1 cellular context compared by ENCODE assay signal in genomic region chr16:534089-534635, GRCh38.
TF ChIP-seq lines count a peak whose summit lies in the region.

No MANE protein-coding gene starts in this region.

TF ChIP-seq in A549, 52 proteins besides CTCF, POLR2A, EP300 and RAD21 (continued from another document):
- no peak for TF ChIP-seq HOXB13 (CRISPR knock-in tag; IDR thresholded peaks at IDR 0.05; ENCODE audit: low read depth)
- no peak for TF ChIP-seq HOXA7 (CRISPR knock-in tag; IDR thresholded peaks at IDR 0.05)
- TF ChIP-seq PHF8 (IDR thresholded peaks at IDR 0.05; ENCODE audit: borderline replicate concordance, low read depth), result no peak
- TF ChIP-seq SREBF2 (IDR thresholded peaks at IDR 0.05), result no peak
- TF ChIP-seq CEBPB (IDR thresholded peaks at IDR 0.05), result no peak
- no peak for TF ChIP-seq BHLHE40 (IDR thresholded peaks at IDR 0.05; ENCODE audit: low read depth, low read length)
- TF ChIP-seq HEYL (CRISPR knock-in tag; IDR thresholded peaks at IDR 0.05), result no peak
- no peak for TF ChIP-seq ELK1 (IDR thresholded peaks at IDR 0.05; ENCODE audit: low read depth, low read length)
- TF ChIP-seq RCOR1 (IDR thresholded peaks at IDR 0.05; ENCODE audit: low read depth, low read length), result no peak
- TF ChIP-seq POLR2AphosphoS2 (conservative IDR thresholded peaks at IDR 0.05; ENCODE audit: low read length), result no peak
- no peak for TF ChIP-seq CBX2 (IDR thresholded peaks at IDR 0.05; ENCODE audit: borderline replicate concordance, low read depth)
- no peak for TF ChIP-seq RFX5 (IDR thresholded peaks at IDR 0.05)
- no peak for TF ChIP-seq FOSL2 (IDR thresholded peaks at IDR 0.05)
- no peak for TF ChIP-seq FOSL2 (CRISPR knock-in tag; IDR thresholded peaks at IDR 0.05)
- no peak for TF ChIP-seq CBX8 (IDR thresholded peaks at IDR 0.05)
- TF ChIP-seq FOXS1 (CRISPR knock-in tag; IDR thresholded peaks at IDR 0.05), result no peak
- no peak for TF ChIP-seq TP53 (CRISPR knock-in tag; IDR thresholded peaks at IDR 0.05)
- TF ChIP-seq SMC3 (IDR thresholded peaks at IDR 0.05), result no peak
- TF ChIP-seq E2F6 (IDR thresholded peaks at IDR 0.05; ENCODE audit: borderline replicate concordance, low read depth), result no peak
